9 cellular contexts compared by ENCODE assay signal in genomic region chr1:59903136-59903754, GRCh38.
DNase-seq lines count a peak whose midpoint lies in the region; ATAC-seq and TF ChIP-seq lines count a peak whose summit lies in the region.
"Had no signal": no experiment of that assay in that cellular context is flagged by ENCODE, and none has a peak within 500 bp of the region (broad histone marks: within the 10 kb centered on the region; RNA-seq: fewer than 3 reads in every experiment).

No MANE protein-coding gene starts in this region.

- H3K4me3 ChIP-seq in WERI-Rb-1 (ENCODE audit: low read depth, low read length): no peak overlapping the region
- no peak overlapping the region for H3K4me3 ChIP-seq in tibial artery
- H3K4me3 ChIP-seq in coronary artery: no peak overlapping the region
- H3K4me3 ChIP-seq: BLaER1 had no signal

- H3K27me3 ChIP-seq in WERI-Rb-1 (ENCODE audit: insufficient read depth, low read depth, severe bottlenecking) (no peaks in the 10 kb centered on the region), tibial artery (peaks cover 0 to 6% of the 10 kb centered on the region in 2 donors)
- H3K27me3 ChIP-seq: BLaER1 had no signal

- TF ChIP-seq CTCF in WERI-Rb-1 (IDR thresholded peaks at IDR 0.05; ENCODE audit: low read depth, low read length) (peak; percentile 77), tibial artery (IDR thresholded peaks at IDR 0.05) (peak; percentile 18 to 28), coronary artery (IDR thresholded peaks at IDR 0.05) (no peak)

- intact Hi-C loops in tibial artery (cut with DNase I; ENCODE audit: low total_unique reads): no loop called here

- DNase-seq in NCI-H1105 treated with DMSO at 0.1 percent for 48 hours (lab: John Stamatoyannopoulos, UW): peak; percentile 3
- DNase-seq in NCI-H1105 (lab: John Stamatoyannopoulos, UW): no peak
- peak; percentile 33 to 41 for DNase-seq in Kasumi-1 (lab: John Stamatoyannopoulos, UW)
- peak; percentile 45 for DNase-seq in WERI-Rb-1
- peak; percentile 38 to 73 for DNase-seq in hippocampal formation (lab: John Stamatoyannopoulos, UW)
- DNase-seq in tibial artery: no peak
- DNase-seq in coronary artery (ENCODE audit: low spot score): no peak

- H3K36me3 ChIP-seq in WERI-Rb-1 (no peaks in the 10 kb centered on the region), tibial artery (no peaks in the 10 kb centered on the region)
- H3K36me3 ChIP-seq: BLaER1 had no signal

- H3K9me3 ChIP-seq in WERI-Rb-1 (ENCODE audit: severe bottlenecking) (no peaks in the 10 kb centered on the region), tibial artery (no peaks in the 10 kb centered on the region)
- H3K9me3 ChIP-seq: BLaER1 had no signal

- no peaks in the 10 kb centered on the region for H3K4me1 ChIP-seq in tibial artery
- H3K4me1 ChIP-seq: BLaER1 had no signal

- peak; percentile 78 for ATAC-seq in GM19467 (IDR thresholded peaks at IDR 0.05; ENCODE audit: unreplicated experiment)

- H3K27ac ChIP-seq in WERI-Rb-1: no peak overlapping the region
- H3K27ac ChIP-seq in tibial artery: no peak overlapping the region
- no peak overlapping the region for H3K27ac ChIP-seq in coronary artery
- H3K27ac ChIP-seq: BLaER1 had no signal

Comparison
In these comparisons a context has a peak if more than half of its experiments do, and no peak if none do; other contexts are left out.
1. DNase-seq: peak in NCI-H1105 treated with DMSO at 0.1 percent for 48 hours (single experiment), Kasumi-1 (2 of 2), WERI-Rb-1 (single experiment) and hippocampal formation (2 of 2); none in NCI-H1105 (single experiment), tibial artery (0 of 2) and coronary artery (single experiment).